ENCODE assay signal across 2 cellular contexts in the genomic region with DNA sequence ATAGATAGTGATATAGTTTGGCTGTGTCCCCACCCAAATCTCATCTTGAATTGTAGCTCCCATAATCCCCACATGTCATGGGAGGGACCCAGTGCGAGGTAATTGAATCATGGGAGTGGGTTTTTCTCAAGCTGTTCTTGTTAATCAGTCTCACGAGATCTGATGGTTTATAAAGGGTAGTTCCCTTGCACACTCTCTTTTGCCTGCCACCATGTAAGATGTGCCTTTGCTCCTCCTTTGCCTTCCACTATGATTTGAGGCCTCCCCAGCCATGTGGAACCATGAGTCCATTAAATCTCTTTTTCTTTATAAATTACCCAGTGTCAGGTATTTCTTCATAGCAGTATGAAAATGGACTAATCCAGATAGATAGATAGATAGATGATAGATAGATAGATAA.
DNase-seq lines count a peak whose midpoint lies in the region; ATAC-seq, FAIRE-seq and TF ChIP-seq lines count a peak whose summit lies in the region.
"Not testable (repeated sequence)": the region's sequence is repeated elsewhere in the genome, so short reads cannot be mapped to it uniquely, and the experiment has no call there.

No MANE protein-coding gene starts in this region.

- H3K9me1 ChIP-seq in K562 (ENCODE audit: control insufficient read depth, insufficient read depth, low read length): not testable (repeated sequence)

- ATAC-seq in K562: not testable (repeated sequence)

- CTCF ChIA-PET in K562 (lab: Yijun Ruan, JAX; ENCODE audit: low intra/inter-chr PET ratio): interaction anchor here (0.9 kb wide), 1 partner anchor 10 kb away, joined by 3 read pairs; no protein-coding TSS in a partner anchor

- H3K9me3 Mint-ChIP-seq in osteocyte (ENCODE audit: unreplicated experiment): not testable (repeated sequence)

- TF ChIP-seq POLR2A in K562 (conservative IDR thresholded peaks at IDR 0.05): not testable (repeated sequence)

- peaks cover 2 to 14% of the 10 kb centered on the region in 2 experiments; a peak in 2 of 5 replicates for H3K27me3 ChIP-seq in K562 (ENCODE audit: control insufficient read depth in 2 of 2, insufficient read depth in 2 of 2, low read length in 2 of 2)

- not testable (repeated sequence) for H3K4me1 Mint-ChIP-seq in osteocyte (ENCODE audit: unreplicated experiment)

- not testable (repeated sequence) for H3K4me3 Mint-ChIP-seq in osteocyte (ENCODE audit: unreplicated experiment)

- not testable (repeated sequence) for H3K36me3 ChIP-seq in K562 (ENCODE audit: control insufficient read depth, insufficient read depth, low read length)

- H3K4me1 ChIP-seq in K562 (replicated peaks in 1 of 2; ENCODE audit: control insufficient read depth in 2 of 2, insufficient read depth in 2 of 2, low read length in 2 of 2): not testable (repeated sequence)

- not testable (repeated sequence) for DNase-seq in K562 (ENCODE audit: extremely low read depth in 1 of 4, low spot score in 3 of 4)
- DNase-seq in osteocyte (ENCODE audit: extremely low spot score, unreplicated experiment): peak; percentile 2

- H3K4me3 ChIP-seq in K562: not testable (repeated sequence)

- intact Hi-C loops in K562 (cut with micrococcal nuclease): not testable (repeated sequence)

- not testable (repeated sequence) for TF ChIP-seq CTCF in K562 (IDR thresholded peaks at IDR 0.05 in 2 of 3, conservative IDR thresholded peaks at IDR 0.05 in 1 of 3; ENCODE audit: insufficient read depth in 2 of 3, low read depth in 1 of 3, low read length in 3 of 3); osteocyte (IDR thresholded peaks at IDR 0.05)

- peaks cover 18% of the 10 kb centered on the region for H3K27me3 Mint-ChIP-seq in osteocyte (ENCODE audit: unreplicated experiment)

- WGBS in K562 (ENCODE audit: insufficient coverage, low coverage, missing lambda C conversion rate): 13% methylated on average over 2 of the region's 2 CpGs

- POLR2A ChIA-PET in K562 (lab: Yijun Ruan, JAX): interaction anchor here (0.6 to 1.1 kb wide), 2 partner anchors 10 to 71 kb away, joined by 3 read pairs; no protein-coding TSS in a partner anchor

- FAIRE-seq in K562 (lab: Jason Lieb, UNC): not testable (repeated sequence)

- BruUV-seq in K562 (replicated peaks; lab: Mats Ljungman, UMichigan): not testable (repeated sequence)

- H2AFZ ChIP-seq in K562 (ENCODE audit: low read depth, low read length): not testable (repeated sequence)

- TF ChIP-seq EP300 in K562 (IDR thresholded peaks at IDR 0.05; ENCODE audit: low read length): not testable (repeated sequence)

- H3K9ac ChIP-seq in K562 (ENCODE audit: insufficient read depth in 1 of 2, low read depth in 2 of 2, low read length in 2 of 2): not testable (repeated sequence)

- H4K20me1 ChIP-seq in K562 (replicated peaks; ENCODE audit: control insufficient read depth, insufficient read depth, low read length): not testable (repeated sequence)

- TF ChIP-seq RAD21 in K562 (CRISPR knock-in tag; conservative IDR thresholded peaks at IDR 0.05 in 1 of 2, IDR thresholded peaks at IDR 0.05 in 1 of 2): not testable (repeated sequence)

- H3K27ac Mint-ChIP-seq in osteocyte (ENCODE audit: unreplicated experiment): not testable (repeated sequence)

- not testable (repeated sequence) for H3K79me2 ChIP-seq in K562 (ENCODE audit: control insufficient read depth, insufficient read depth, low read length)

- in situ Hi-C loops in K562 (cut with MboI): not testable (repeated sequence)

- not testable (repeated sequence) for H3K9me3 ChIP-seq in K562 (replicated peaks; ENCODE audit: control insufficient read depth, insufficient read depth, low read depth, low read length)

- H3K27ac ChIP-seq in K562 (ENCODE audit: extremely low read depth, low read depth, low read length): not testable (repeated sequence)

- not testable (repeated sequence) for H3K4me2 ChIP-seq in K562 (ENCODE audit: insufficient read depth, low read length)

- not testable (repeated sequence) for H3K36me3 Mint-ChIP-seq in osteocyte (ENCODE audit: unreplicated experiment)

TF ChIP-seq in K562, 482 proteins besides CTCF, POLR2A, EP300 and RAD21:
- TF ChIP-seq DACH1 (IDR thresholded peaks at IDR 0.05; ENCODE audit: partially characterized antibody): peak; percentile 34
- TF ChIP-seq ZNF431 (CRISPR knock-in tag; IDR thresholded peaks at IDR 0.05): peak; percentile 94
TF ChIP-seq in K562: peak in this region for 2; not testable (repeated sequence) for 480.
